ENCODE assay signal across 17 cellular contexts in genomic region chrX:47746446-47746845, GRCh38.
DNase-seq lines count a peak whose midpoint lies in the region; ATAC-seq and TF ChIP-seq lines count a peak whose summit lies in the region.
"Had no signal": no experiment of that assay in that cellular context is flagged by ENCODE, and none has a peak within 500 bp of the region (broad histone marks: within the 10 kb centered on the region; RNA-seq: fewer than 3 reads in every experiment).

No MANE protein-coding gene starts in this region.

- no peak overlapping the region for H3K4me3 ChIP-seq in astrocyte of the spinal cord (ENCODE audit: low read depth, low read length)
- no peak overlapping the region for H3K4me3 ChIP-seq in parathyroid adenoma (ENCODE audit: low read depth, low read length)
- H3K4me3 ChIP-seq: A549 had no signal

- H3K4me3 Mint-ChIP-seq in activated T-helper 17 cell treated with anti-CD3 and anti-CD28 coated beads, Interleukin-2, amount 50 U/mL, for 72 hours: no peak overlapping the region
- H3K4me3 Mint-ChIP-seq: CD4-positive, alpha-beta T cell had no signal

- no peaks in the 10 kb centered on the region for H3K36me3 Mint-ChIP-seq in activated T-helper 17 cell treated with anti-CD3 and anti-CD28 coated beads, Interleukin-2, amount 50 U/mL, for 72 hours (ENCODE audit: low read depth)

- DNase-seq in ELF-1 (ENCODE audit: low read depth, low spot score) (peak; percentile 24), astrocyte of the spinal cord (ENCODE audit: low read depth, low spot score) (peak; percentile 58), left kidney (ENCODE audit: low read depth, low spot score) (peak; percentile 50), NCI-H524 treated with DMSO at 0.1 percent for 48 hours (lab: John Stamatoyannopoulos, UW) (no peak)
- no peak for DNase-seq in activated CD4-positive, alpha-beta T cell treated with anti-CD3 and anti-CD28 coated beads, Interleukin-2, amount 50 U/mL, for 48 hours
- DNase-seq: AML-193; CD4-positive, alpha-beta T cell; DMS153; DMS79; GF-D8; GOT3; H7 had no signal

- H3K27me3 ChIP-seq in parathyroid adenoma (ENCODE audit: control insufficient read depth, insufficient read depth, low read length): no peaks in the 10 kb centered on the region

- no peaks in the 10 kb centered on the region for H3K4me1 Mint-ChIP-seq in activated T-helper 17 cell treated with anti-CD3 and anti-CD28 coated beads, Interleukin-2, amount 50 U/mL, for 72 hours

- H3K4me2 ChIP-seq in parathyroid adenoma (ENCODE audit: low read length): no peak overlapping the region
- H3K4me2 ChIP-seq: A549 had no signal

- H3K9ac ChIP-seq in parathyroid adenoma: no peak overlapping the region

- H3K79me2 ChIP-seq in parathyroid adenoma: no peaks in the 10 kb centered on the region

- peak overlapping the region; percentile 66 for H2AFZ ChIP-seq in parathyroid adenoma

- no peaks in the 10 kb centered on the region for H3K9me3 ChIP-seq in parathyroid adenoma (ENCODE audit: control insufficient read depth, low read length)
- H3K9me3 ChIP-seq: A549 had no signal

- in situ Hi-C loops in astrocyte of the spinal cord (cut with HindIII; ENCODE audit: low sequenced_read_pairs): no loop called here

- no peaks in the 10 kb centered on the region for H3K36me3 ChIP-seq in parathyroid adenoma (ENCODE audit: control insufficient read depth, insufficient read depth, low read length)

- H3K27ac ChIP-seq in parathyroid adenoma: no peak overlapping the region
- H3K27ac ChIP-seq: 22Rv1, A549, C4-2B had no signal

- ATAC-seq in activated T-helper 17 cell treated with anti-CD3 and anti-CD28 coated beads, Interleukin-2, amount 50 U/mL, for 72 hours (replicated peaks): no peak
- ATAC-seq: A549 had no signal

- H3K9me3 Mint-ChIP-seq in activated T-helper 17 cell treated with anti-CD3 and anti-CD28 coated beads, Interleukin-2, amount 50 U/mL, for 72 hours: no peaks in the 10 kb centered on the region
- H3K9me3 Mint-ChIP-seq: CD4-positive, alpha-beta T cell had no signal

- H3K4me1 ChIP-seq in parathyroid adenoma: no peaks in the 10 kb centered on the region
- H3K4me1 ChIP-seq: A549 had no signal

- no peak overlapping the region for H3K27ac Mint-ChIP-seq in activated T-helper 17 cell treated with anti-CD3 and anti-CD28 coated beads, Interleukin-2, amount 50 U/mL, for 72 hours
- H3K27ac Mint-ChIP-seq: CD4-positive, alpha-beta T cell had no signal

- peaks cover 5% of the 10 kb centered on the region for H3K27me3 Mint-ChIP-seq in activated T-helper 17 cell treated with anti-CD3 and anti-CD28 coated beads, Interleukin-2, amount 50 U/mL, for 72 hours

- TF ChIP-seq CTCF in astrocyte of the spinal cord (IDR thresholded peaks at IDR 0.05; ENCODE audit: low read depth, low read length): no peak
- no peak for TF ChIP-seq CTCF in parathyroid adenoma (IDR thresholded peaks at IDR 0.05)

Comparison
In these comparisons a context has a peak if more than half of its experiments do, and no peak if none do; other contexts are left out.
1. DNase-seq: peak in ELF-1 (single experiment), astrocyte of the spinal cord (single experiment) and left kidney (single experiment); none in NCI-H524 treated with DMSO at 0.1 percent for 48 hours (single experiment) and activated CD4-positive, alpha-beta T cell treated with anti-CD3 and anti-CD28 coated beads, Interleukin-2, amount 50 U/mL, for 48 hours (0 of 2).